15 cellular contexts compared by ENCODE assay signal in the genomic region with DNA sequence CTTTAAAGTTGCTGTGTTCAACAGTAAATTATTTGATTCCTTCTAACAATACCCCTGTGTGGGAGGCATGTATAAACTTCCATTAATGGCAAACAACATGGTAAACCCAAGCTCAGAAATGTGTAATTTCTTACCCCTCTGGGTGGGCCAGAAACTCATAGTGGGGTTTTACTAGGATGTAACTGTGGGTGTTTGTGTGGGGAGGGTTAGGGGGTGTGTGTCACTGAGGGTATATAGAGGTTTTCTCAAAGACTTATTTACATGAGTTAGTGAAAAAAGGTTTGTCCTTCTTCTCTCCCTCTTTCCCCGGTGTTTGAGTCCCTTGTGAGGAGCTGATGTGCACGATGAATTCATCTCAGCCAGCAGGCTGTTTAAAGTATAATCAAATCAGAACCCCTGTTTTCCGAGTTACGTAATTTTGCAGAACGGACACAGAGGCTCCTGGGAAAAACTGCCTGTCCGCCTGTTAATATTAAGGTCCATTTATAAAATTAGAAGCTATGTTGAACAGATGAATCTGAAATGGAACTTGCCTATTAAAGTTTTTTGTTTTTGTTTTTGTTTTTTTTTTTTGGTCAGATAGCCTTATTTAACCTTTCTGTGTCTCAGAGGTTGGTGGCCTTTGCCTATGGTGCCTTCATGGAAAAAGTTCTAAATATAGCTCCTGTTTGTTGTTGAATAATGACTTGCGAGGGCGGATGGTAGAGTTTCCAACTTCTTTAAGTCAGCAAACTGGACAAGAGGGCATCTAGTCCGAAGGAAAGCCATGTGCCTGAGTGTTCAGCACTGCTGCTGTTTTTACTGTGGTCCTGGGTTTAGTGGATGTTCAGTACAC.
DNase-seq lines count a peak whose midpoint lies in the region; ATAC-seq and TF ChIP-seq lines count a peak whose summit lies in the region.
"Had no signal": no experiment of that assay in that cellular context is flagged by ENCODE, and none has a peak within 500 bp of the region (broad histone marks: within the 10 kb centered on the region; RNA-seq: fewer than 3 reads in every experiment).

No MANE protein-coding gene starts in this region.

- peaks cover 16% of the 10 kb centered on the region for H3K36me3 Mint-ChIP-seq in endodermal cell (ENCODE audit: low read depth)

- peaks cover 4% of the 10 kb centered on the region for H3K4me1 Mint-ChIP-seq in endodermal cell

- H2BK12ac ChIP-seq in mesenchymal stem cell (ENCODE audit: low read length in 2 of 2): no peak overlapping the region

- H3K4me3 Mint-ChIP-seq in endodermal cell: no peak overlapping the region
- H3K4me3 Mint-ChIP-seq: activated naive CD4-positive, alpha-beta T cell treated with anti-CD3 and anti-CD28 coated beads, Interleukin-2, amount 10 ng/mL, durations not matched to agents 7 days and 5 days had no signal

- no peak overlapping the region for H3K4me2 ChIP-seq in mesenchymal stem cell (ENCODE audit: low read length, poor library complexity, severe bottlenecking)

- no peak overlapping the region for H4K91ac ChIP-seq in mesenchymal stem cell (ENCODE audit: low read length)

- H3K9ac ChIP-seq in mesenchymal stem cell (ENCODE audit: low read length) (no peak overlapping the region), subcutaneous abdominal adipose tissue (ENCODE audit: low read length in 5 of 5) (peak overlapping the region in 1 of 5 donors; percentile 33), endodermal cell (ENCODE audit: extremely low read depth, low read length, poor library complexity, severe bottlenecking) (no peak overlapping the region)

- H3K79me1 ChIP-seq in mesenchymal stem cell (replicated peaks; ENCODE audit: low read length, poor library complexity, severe bottlenecking): peaks cover 38% of the 10 kb centered on the region

- no peak overlapping the region for H2BK15ac ChIP-seq in mesenchymal stem cell (ENCODE audit: low read depth, poor library complexity, severe bottlenecking)

- H3K4me3 ChIP-seq in SJSA1 (no peak overlapping the region), fibroblast of mammary gland (ENCODE audit: control insufficient read depth, low read depth, low read length) (no peak overlapping the region), mesenchymal stem cell (ENCODE audit: insufficient read depth in 1 of 2, low read depth in 1 of 2, low read length in 2 of 2) (no peak overlapping the region), subcutaneous abdominal adipose tissue (ENCODE audit: low read depth in 1 of 5, low read length in 5 of 5) (peak overlapping the region in 1 of 5 donors; percentile 24), endodermal cell (ENCODE audit: low read length) (no peak overlapping the region)
- H3K4me3 ChIP-seq: Peyer's patch had no signal

- no peak overlapping the region for H2AK5ac ChIP-seq in mesenchymal stem cell (ENCODE audit: low read length, severe bottlenecking)

- H3K14ac ChIP-seq in mesenchymal stem cell (ENCODE audit: low read length in 2 of 2): no peak overlapping the region

- no peak overlapping the region for H3K4ac ChIP-seq in mesenchymal stem cell (ENCODE audit: low read depth in 1 of 2, low read length in 2 of 2)

- H2BK120ac ChIP-seq in mesenchymal stem cell (ENCODE audit: low read depth, low read length): no peak overlapping the region

- no peak overlapping the region for H2BK5ac ChIP-seq in mesenchymal stem cell (ENCODE audit: low read depth, low read length, poor library complexity, severe bottlenecking)

- no peak overlapping the region for H3K23ac ChIP-seq in mesenchymal stem cell (ENCODE audit: low read length in 2 of 2)

- DNase-seq in SJSA1 (ENCODE audit: low read depth in 1 of 2, low spot score in 2 of 2) (peak in 1 of 2 experiments; percentile 64), fibroblast of mammary gland (ENCODE audit: low read depth) (peak; percentile 40), mesenchymal stem cell (peak; percentile 27), NCI-H2081 (lab: John Stamatoyannopoulos, UW) (no peak), endodermal cell (no peak)
- DNase-seq: activated naive CD4-positive, alpha-beta T cell treated with anti-CD3 and anti-CD28 coated beads, Interleukin-2, amount 10 ng/mL, durations not matched to agents 7 days and 5 days; AML-193; MM.1S; NCI-H187 treated with DMSO at 0.1 percent for 48 hours; NCI-H69; Peyer's patch; stimulated activated CD4-positive, alpha-beta T cell treated with anti-CD3 and anti-CD28 coated beads, Interleukin-1b, Interleukin-23, amount 100 ng/mL, for 48 hours had no signal

- no peak overlapping the region for H3K27ac Mint-ChIP-seq in endodermal cell
- H3K27ac Mint-ChIP-seq: activated naive CD4-positive, alpha-beta T cell treated with anti-CD3 and anti-CD28 coated beads, Interleukin-2, amount 10 ng/mL, durations not matched to agents 7 days and 5 days had no signal

- no peak overlapping the region for H2AFZ ChIP-seq in mesenchymal stem cell (ENCODE audit: low read depth, low read length)

- H3K9me3 ChIP-seq in SJSA1 (replicated peaks) (no peaks in the 10 kb centered on the region), mesenchymal stem cell (ENCODE audit: control insufficient read depth, low read length) (no peaks in the 10 kb centered on the region), subcutaneous abdominal adipose tissue (ENCODE audit: control insufficient read depth in 5 of 5, low read length in 5 of 5) (no peaks in the 10 kb centered on the region), endodermal cell (ENCODE audit: control insufficient read depth, low read length) (no peaks in the 10 kb centered on the region)
- H3K9me3 ChIP-seq: Peyer's patch had no signal

- 86% methylated on average over 9 of the region's 9 CpGs for WGBS in mesenchymal stem cell
- WGBS in endodermal cell (ENCODE audit: insufficient coverage in 1 of 2, insufficient read length in 1 of 2), 2 experiments: 93 to 100% methylated on average over 7 to 9 of the region's 9 CpGs

- no peak for TF ChIP-seq CTCF in fibroblast of mammary gland (conservative IDR thresholded peaks at IDR 0.05; ENCODE audit: control insufficient read depth, insufficient read depth, low read depth, low read length)
- no peak for TF ChIP-seq CTCF in endodermal cell (conservative IDR thresholded peaks at IDR 0.05)

- ATAC-seq in HG03139 (IDR thresholded peaks at IDR 0.05; ENCODE audit: unreplicated experiment) (no peak), GM18505 (IDR thresholded peaks at IDR 0.05; ENCODE audit: unreplicated experiment) (no peak)

- H3K36me3 ChIP-seq in SJSA1 (peaks cover 3% of the 10 kb centered on the region), mesenchymal stem cell (ENCODE audit: control insufficient read depth in 1 of 2, insufficient read depth in 2 of 2, low read depth in 1 of 2, low read length in 2 of 2) (peaks cover 0 to 9% of the 10 kb centered on the region in 2 experiments), subcutaneous abdominal adipose tissue (ENCODE audit: control insufficient read depth in 5 of 5, insufficient read depth in 5 of 5, low read length in 5 of 5) (no peaks in the 10 kb centered on the region), endodermal cell (ENCODE audit: control insufficient read depth, insufficient read depth, low read length) (peaks cover 4% of the 10 kb centered on the region)
- H3K36me3 ChIP-seq: Peyer's patch had no signal

- no peak overlapping the region for H4K8ac ChIP-seq in mesenchymal stem cell (ENCODE audit: low read length)

- no peak overlapping the region for H3K18ac ChIP-seq in mesenchymal stem cell (ENCODE audit: low read depth in 1 of 2, low read length in 2 of 2)

- no peaks in the 10 kb centered on the region for H3K27me3 ChIP-seq in SJSA1 (replicated peaks)
- H3K27me3 ChIP-seq in mesenchymal stem cell (ENCODE audit: control insufficient read depth in 1 of 2, insufficient read depth in 1 of 2, low read length in 2 of 2): no peaks in the 10 kb centered on the region
- H3K27me3 ChIP-seq in subcutaneous abdominal adipose tissue (ENCODE audit: control insufficient read depth in 5 of 5, insufficient read depth in 4 of 5, low read length in 5 of 5): no peaks in the 10 kb centered on the region
- H3K27me3 ChIP-seq in endodermal cell (ENCODE audit: control insufficient read depth, insufficient read depth, low read length, poor library complexity, severe bottlenecking): no peaks in the 10 kb centered on the region
- H3K27me3 ChIP-seq: Peyer's patch had no signal

- no peak for TF ChIP-seq POLR2A in GM18505 (IDR thresholded peaks at IDR 0.05; ENCODE audit: borderline replicate concordance, extremely low read depth, insufficient read depth, insufficient read length)

- H3K4me1 ChIP-seq in SJSA1 (replicated peaks) (peaks cover 27% of the 10 kb centered on the region), mesenchymal stem cell (ENCODE audit: control insufficient read depth, insufficient read depth, low read depth, low read length) (peaks cover 4% of the 10 kb centered on the region), subcutaneous abdominal adipose tissue (ENCODE audit: control insufficient read depth in 5 of 5, insufficient read depth in 5 of 5, low read length in 5 of 5) (peaks cover 0 to 13% (median 11%) of the 10 kb centered on the region in 5 donors), endodermal cell (ENCODE audit: control insufficient read depth, insufficient read depth, low read length) (no peaks in the 10 kb centered on the region)
- H3K4me1 ChIP-seq: Peyer's patch had no signal

- H3K27ac ChIP-seq in SJSA1: peak overlapping the region; percentile 33; the same call in 1 of the 2 replicates
- H3K27ac ChIP-seq in mesenchymal stem cell (ENCODE audit: low read length, poor library complexity, severe bottlenecking): no peak overlapping the region
- peak overlapping the region; percentile 5 for H3K27ac ChIP-seq in subcutaneous abdominal adipose tissue (ENCODE audit: low read depth, low read length)
- no peak overlapping the region for H3K27ac ChIP-seq in endodermal cell (ENCODE audit: low read depth, low read length)

- H3K27me3 Mint-ChIP-seq in endodermal cell (ENCODE audit: insufficient read depth): no peaks in the 10 kb centered on the region
- H3K27me3 Mint-ChIP-seq: activated naive CD4-positive, alpha-beta T cell treated with anti-CD3 and anti-CD28 coated beads, Interleukin-2, amount 10 ng/mL, durations not matched to agents 7 days and 5 days had no signal

- no peaks in the 10 kb centered on the region for H3K9me3 Mint-ChIP-seq in endodermal cell
- H3K9me3 Mint-ChIP-seq: activated naive CD4-positive, alpha-beta T cell treated with anti-CD3 and anti-CD28 coated beads, Interleukin-2, amount 10 ng/mL, durations not matched to agents 7 days and 5 days had no signal

Comparison
In these comparisons a context has a peak if more than half of its experiments do, and no peak if none do; other contexts are left out.
1. DNase-seq: peak in fibroblast of mammary gland (single experiment) and mesenchymal stem cell (single experiment); none in NCI-H2081 (0 of 2) and endodermal cell (single experiment).
2. H3K27ac ChIP-seq: peak in SJSA1 (single experiment) and subcutaneous abdominal adipose tissue (single experiment); none in mesenchymal stem cell (single experiment) and endodermal cell (single experiment).